Comparison of ENCODE assay signal across 29 cellular contexts in genomic region chr11:17744151-17744940, GRCh38. TPM values are rescaled to one million over a fixed set of nuclear protein-coding genes. Genes with fewer than 3 reads are reported as not detected.
DNase-seq lines count a peak whose midpoint lies in the region.
"Had no signal": no experiment of that assay in that cellular context is flagged by ENCODE, and none has a peak within 500 bp of the region (broad histone marks: within the 10 kb centered on the region; RNA-seq: fewer than 3 reads in every experiment).

No MANE protein-coding gene starts in this region.

- POLR2A ChIA-PET in activated CD4-positive, alpha-beta memory T cell treated with anti-CD3 and anti-CD28 coated beads, Interleukin-2, amount 10 ng/mL, durations not matched to agents 7 days and 5 days (lab: Charles Lee) = no interaction called here

- H2BK12ac ChIP-seq in neuronal stem cell (ENCODE audit: low read length) = no peak overlapping the region

- H2BK120ac ChIP-seq in neuronal stem cell (ENCODE audit: low read depth, low read length) = no peak overlapping the region

- CTCF ChIA-PET in activated CD4-positive, alpha-beta memory T cell treated with anti-CD3 and anti-CD28 coated beads, Interleukin-2, amount 10 ng/mL, durations not matched to agents 7 days and 5 days (lab: Charles Lee) = no interaction called here

- no peak overlapping the region for H4K91ac ChIP-seq in neuronal stem cell (ENCODE audit: low read depth, low read length, poor library complexity)

- H3K9me3 Mint-ChIP-seq in activated CD4-positive, alpha-beta memory T cell treated with anti-CD3 and anti-CD28 coated beads, Interleukin-2, amount 10 ng/mL, durations not matched to agents 7 days and 5 days = no peaks in the 10 kb centered on the region
- H3K9me3 Mint-ChIP-seq: activated naive CD4-positive, alpha-beta T cell treated with anti-CD3 and anti-CD28 coated beads, Interleukin-2, amount 50 U/mL, for 24 hours; nephron progenitor cell; T-helper 1 cell treated with Interleukin-12 subunit alpha and Interleukin-12 subunit beta and Interleukin-4 antibody, amounts not matched to agents 30 μg/mL and 1 μg/mL, for 36 hours had no signal

- H3K79me1 ChIP-seq in neuronal stem cell (ENCODE audit: low read depth, low read length) = peaks cover 4% of the 10 kb centered on the region

- H3K18ac ChIP-seq in neuronal stem cell (ENCODE audit: low read length) = peak overlapping the region; percentile 5

- no peak overlapping the region for H3K14ac ChIP-seq in neuronal stem cell (ENCODE audit: low read length)

- H4K8ac ChIP-seq in neuronal stem cell (ENCODE audit: low read depth, low read length) = no peak overlapping the region

- no peak overlapping the region for H3K27ac Mint-ChIP-seq in activated CD4-positive, alpha-beta memory T cell treated with anti-CD3 and anti-CD28 coated beads, Interleukin-2, amount 10 ng/mL, durations not matched to agents 7 days and 5 days
- H3K27ac Mint-ChIP-seq: activated naive CD4-positive, alpha-beta T cell treated with anti-CD3 and anti-CD28 coated beads, Interleukin-2, amount 50 U/mL, for 24 hours; nephron progenitor cell; T-helper 1 cell treated with Interleukin-12 subunit alpha and Interleukin-12 subunit beta and Interleukin-4 antibody, amounts not matched to agents 30 μg/mL and 1 μg/mL, for 36 hours had no signal

- H3K27me3 Mint-ChIP-seq in activated CD4-positive, alpha-beta memory T cell treated with anti-CD3 and anti-CD28 coated beads, Interleukin-2, amount 10 ng/mL, durations not matched to agents 7 days and 5 days = no peaks in the 10 kb centered on the region

- no peaks in the 10 kb centered on the region for H3K36me3 ChIP-seq in neuronal stem cell (replicated peaks in 1 of 2; ENCODE audit: control insufficient read depth in 2 of 2, insufficient read depth in 2 of 2, low read length in 2 of 2)
- H3K36me3 ChIP-seq: BLaER1, esophagus muscularis mucosa had no signal

- peak; percentile 5 for DNase-seq in activated CD8-positive, alpha-beta memory T cell treated with anti-CD3 and anti-CD28 coated beads, Interleukin-2, amount 50 U/mL, for 4 hours
- no peak for DNase-seq in activated CD8-positive, alpha-beta memory T cell treated with anti-CD3 and anti-CD28 coated beads, Interleukin-2, amount 50 U/mL, for 48 hours
- DNase-seq in HT1080 (ENCODE audit: low read depth) (peak; percentile 71), cerebellar cortex (ENCODE audit: low spot score) (peak; percentile 61), neuronal stem cell (ENCODE audit: low spot score) (no peak), NCI-H1930 (lab: John Stamatoyannopoulos, UW) (no peak), NCI-H187 treated with DMSO at 0.1 percent for 48 hours (lab: John Stamatoyannopoulos, UW) (no peak)
- DNase-seq in activated CD4-positive, alpha-beta memory T cell treated with anti-CD3 and anti-CD28 coated beads, Interleukin-2, amount 10 ng/mL, durations not matched to agents 7 days and 5 days = no peak
- DNase-seq: activated CD4-positive, alpha-beta T cell treated with anti-CD3 and anti-CD28 coated beads, Interleukin-2, amount 50 U/mL, for 48 hours; DND-41; effector memory CD4-positive, alpha-beta T cell; NCI-H1436; NCI-H748 treated with DMSO at 0.1 percent for 48 hours; nephron progenitor cell; stimulated activated CD4-positive, alpha-beta T cell treated with anti-CD3 and anti-CD28 coated beads, Interleukin-4, amount 100 ng/mL, for 24 hours; WERI-Rb-1 had no signal

- no peak overlapping the region for H3K23ac ChIP-seq in neuronal stem cell (ENCODE audit: low read depth, low read length, poor library complexity)

- no peak overlapping the region for H3K27ac ChIP-seq in neuronal stem cell (replicated peaks; ENCODE audit: low read length)
- H3K27ac ChIP-seq: 22Rv1, BLaER1, esophagus muscularis mucosa, psoas muscle, WERI-Rb-1 had no signal

- no peaks in the 10 kb centered on the region for H3K36me3 Mint-ChIP-seq in activated CD4-positive, alpha-beta memory T cell treated with anti-CD3 and anti-CD28 coated beads, Interleukin-2, amount 10 ng/mL, durations not matched to agents 7 days and 5 days (ENCODE audit: low read depth)
- H3K36me3 Mint-ChIP-seq: activated naive CD4-positive, alpha-beta T cell treated with anti-CD3 and anti-CD28 coated beads, Interleukin-2, amount 50 U/mL, for 24 hours had no signal

- no peak overlapping the region for H3K4me3 Mint-ChIP-seq in activated CD4-positive, alpha-beta memory T cell treated with anti-CD3 and anti-CD28 coated beads, Interleukin-2, amount 10 ng/mL, durations not matched to agents 7 days and 5 days
- H3K4me3 Mint-ChIP-seq: activated naive CD4-positive, alpha-beta T cell treated with anti-CD3 and anti-CD28 coated beads, Interleukin-2, amount 50 U/mL, for 24 hours; nephron progenitor cell; T-helper 1 cell treated with Interleukin-12 subunit alpha and Interleukin-12 subunit beta and Interleukin-4 antibody, amounts not matched to agents 30 μg/mL and 1 μg/mL, for 36 hours had no signal

- no peaks in the 10 kb centered on the region for H3K27me3 ChIP-seq in neuronal stem cell (ENCODE audit: control insufficient read depth in 3 of 3, insufficient read depth in 3 of 3, low read depth in 1 of 3, low read length in 3 of 3)
- H3K27me3 ChIP-seq: BLaER1 had no signal

- H2BK15ac ChIP-seq in neuronal stem cell (ENCODE audit: low read length) = peak overlapping the region; percentile 28

- H2AK5ac ChIP-seq in neuronal stem cell (ENCODE audit: low read depth, low read length) = no peak overlapping the region

- H2AFZ ChIP-seq in neuronal stem cell (ENCODE audit: low read length) = no peak overlapping the region

- peak overlapping the region; percentile 28 for H3K4ac ChIP-seq in neuronal stem cell (ENCODE audit: low read length)

- H3K4me1 ChIP-seq in neuronal stem cell (ENCODE audit: control insufficient read depth in 2 of 2, insufficient read depth in 1 of 2, low read depth in 1 of 2, low read length in 2 of 2) = peaks cover 6 to 10% of the 10 kb centered on the region in 2 donors
- H3K4me1 ChIP-seq: Caco-2, esophagus muscularis mucosa had no signal

- peak overlapping the region; percentile 5 for H3K9ac ChIP-seq in neuronal stem cell (ENCODE audit: low read depth, low read length, poor library complexity)
- H3K9ac ChIP-seq: BLaER1 had no signal

- H3K4me2 ChIP-seq in neuronal stem cell (ENCODE audit: insufficient read depth, low read length, poor library complexity, severe bottlenecking) = no peak overlapping the region
- H3K4me2 ChIP-seq: BLaER1 had no signal

- no peak overlapping the region for H2BK5ac ChIP-seq in neuronal stem cell (ENCODE audit: low read length)

- no peaks in the 10 kb centered on the region for H3K9me3 ChIP-seq in neuronal stem cell (replicated peaks in 1 of 2; ENCODE audit: control insufficient read depth in 2 of 2, insufficient read depth in 1 of 2, low read depth in 1 of 2, low read length in 2 of 2)
- H3K9me3 ChIP-seq: BLaER1, Caco-2, esophagus muscularis mucosa, psoas muscle had no signal

- no peak overlapping the region for H3K4me3 ChIP-seq in neuronal stem cell (ENCODE audit: low read length in 2 of 2)
- H3K4me3 ChIP-seq: BLaER1, esophagus muscularis mucosa, psoas muscle had no signal

- no CpG with 5 or more reads among the region's 10 CpGs for WGBS in neuronal stem cell (ENCODE audit: extremely low coverage in 2 of 2, insufficient read length in 2 of 2, insufficient replicate concordance in 1 of 2), 2 donors

- no peaks in the 10 kb centered on the region for H3K4me1 Mint-ChIP-seq in activated CD4-positive, alpha-beta memory T cell treated with anti-CD3 and anti-CD28 coated beads, Interleukin-2, amount 10 ng/mL, durations not matched to agents 7 days and 5 days
- H3K4me1 Mint-ChIP-seq: activated naive CD4-positive, alpha-beta T cell treated with anti-CD3 and anti-CD28 coated beads, Interleukin-2, amount 50 U/mL, for 24 hours had no signal

RNA-seq across cellular contexts. Expression of gene KCNC1, which starts 9.8 kb away (rescaled TPM):
- total RNA-seq in HT1080 (2014; rRNA removed; shearing (Covaris generic)) = 0.10 TPM in 1 of 2 replicates, not detected in the other
- polyA plus RNA-seq in HT1080 (2015; cell fraction: cytosol; rRNA removed) = not detected in 2 replicates
- polyA plus RNA-seq in HT1080 (2015; cell fraction: nucleus; rRNA removed) = 0.03 TPM in 1 of 2 replicates, not detected in the other
- 2.0 TPM for polyA plus RNA-seq in neuronal stem cell (2013, experiment 1 of 2)
- polyA plus RNA-seq in neuronal stem cell (2013, experiment 2 of 2) = 1.9 TPM
- not detected for total RNA-seq in activated CD4-positive, alpha-beta memory T cell treated with anti-CD3 and anti-CD28 coated beads, Interleukin-2, amount 10 ng/mL, durations not matched to agents 7 days and 5 days
- total RNA-seq: aorta, esophagus muscularis mucosa, left lobe of liver, OCI-LY7, ureter had no signal
- polyA plus RNA-seq: aorta had no signal

RNA-seq across cellular contexts. Expression of gene MYOD1, which starts 25.0 kb away (rescaled TPM):
- not detected in 2 replicates for total RNA-seq in HT1080 (2014; rRNA removed; shearing (Covaris generic))
- polyA plus RNA-seq in HT1080 (2015; cell fraction: cytosol; rRNA removed) = 0.03 TPM in 1 of 2 replicates, not detected in the other
- not detected in 2 replicates for polyA plus RNA-seq in HT1080 (2015; cell fraction: nucleus; rRNA removed)
- polyA plus RNA-seq in neuronal stem cell (2013, experiment 1 of 2) = not detected
- not detected for polyA plus RNA-seq in neuronal stem cell (2013, experiment 2 of 2)
- total RNA-seq in activated CD4-positive, alpha-beta memory T cell treated with anti-CD3 and anti-CD28 coated beads, Interleukin-2, amount 10 ng/mL, durations not matched to agents 7 days and 5 days = not detected
- total RNA-seq: aorta, Caco-2, esophagus muscularis mucosa, HepG2, left lobe of liver, mononuclear cell, OCI-LY7, ureter had no signal
- polyA plus RNA-seq: aorta, HepG2 had no signal

Comparison
In these comparisons a context has a peak if more than half of its experiments do, and no peak if none do; other contexts are left out.
1. DNase-seq: peak in activated CD8-positive, alpha-beta memory T cell treated with anti-CD3 and anti-CD28 coated beads, Interleukin-2, amount 50 U/mL, for 4 hours (single experiment), HT1080 (single experiment) and cerebellar cortex (single experiment); none in activated CD8-positive, alpha-beta memory T cell treated with anti-CD3 and anti-CD28 coated beads, Interleukin-2, amount 50 U/mL, for 48 hours (single experiment), neuronal stem cell (single experiment), NCI-H1930 (0 of 2), activated CD4-positive, alpha-beta memory T cell treated with anti-CD3 and anti-CD28 coated beads, Interleukin-2, amount 10 ng/mL, durations not matched to agents 7 days and 5 days (single experiment) and NCI-H187 treated with DMSO at 0.1 percent for 48 hours (single experiment).